In genomic region chr11:2383823-2384722, GRCh38 we compare ENCODE assay signal across 8 cellular contexts. TPM values are rescaled to one million over a fixed set of nuclear protein-coding genes. Genes with fewer than 3 reads are reported as not detected.
A peak's percentile ranks its signal among the peaks of the same experiment; 100 is the strongest.
DNase-seq lines count a peak whose midpoint lies in the region; ATAC-seq, FAIRE-seq and TF ChIP-seq lines count a peak whose summit lies in the region.
"Had no signal": no experiment of that assay in that cellular context is flagged by ENCODE, and none has a peak within 500 bp of the region (broad histone marks: within the 10 kb centered on the region; RNA-seq: fewer than 3 reads in every experiment).

No MANE protein-coding gene starts in this region.

- no peaks in the 10 kb centered on the region for H3K9me3 ChIP-seq in kidney (ENCODE audit: control insufficient read depth in 1 of 2, low read length in 2 of 2)
- no peaks in the 10 kb centered on the region for H3K9me3 ChIP-seq in thoracic aorta

- no peaks in the 10 kb centered on the region for H3K9me3 Mint-ChIP-seq in activated CD8-positive, alpha-beta T cell treated with anti-CD3 and anti-CD28 coated beads for 36 hours

- intact Hi-C loops in activated CD8-positive, alpha-beta T cell treated with anti-CD3 and anti-CD28 coated beads for 36 hours (cut with micrococcal nuclease), result no loop called here
- intact Hi-C loops in kidney (cut with DNase I), result no loop called here

- H3K27me3 Mint-ChIP-seq in activated CD8-positive, alpha-beta T cell treated with anti-CD3 and anti-CD28 coated beads for 36 hours, result no peaks in the 10 kb centered on the region

- no peak for TF ChIP-seq CTCF in activated CD8-positive, alpha-beta T cell treated with anti-CD3 and anti-CD28 coated beads for 36 hours (IDR thresholded peaks at IDR 0.05)
- TF ChIP-seq CTCF in kidney (IDR thresholded peaks at IDR 0.05; ENCODE audit: borderline replicate concordance, extremely low read depth, insufficient read depth) (no peak), thoracic aorta (IDR thresholded peaks at IDR 0.05) (no peak)

- H3K4me1 Mint-ChIP-seq in activated CD8-positive, alpha-beta T cell treated with anti-CD3 and anti-CD28 coated beads for 36 hours (ENCODE audit: low read depth), result peaks cover 59% of the 10 kb centered on the region

- H3K27ac Mint-ChIP-seq in activated CD8-positive, alpha-beta T cell treated with anti-CD3 and anti-CD28 coated beads for 36 hours, result no peak overlapping the region

- H3K36me3 ChIP-seq in kidney (ENCODE audit: control insufficient read depth in 1 of 2, insufficient read depth in 2 of 2, low read length in 2 of 2), result no peaks in the 10 kb centered on the region
- no peaks in the 10 kb centered on the region for H3K36me3 ChIP-seq in thoracic aorta

- no peak overlapping the region for H3K4me3 Mint-ChIP-seq in activated CD8-positive, alpha-beta T cell treated with anti-CD3 and anti-CD28 coated beads for 36 hours

- H3K9ac ChIP-seq in kidney (ENCODE audit: low read length in 2 of 2), result peak overlapping the region in 1 of 2 donors; percentile 65

- no peak for DNase-seq in activated CD8-positive, alpha-beta T cell treated with anti-CD3 and anti-CD28 coated beads for 36 hours
- DNase-seq in kidney (peak; percentile 88), thoracic aorta (ENCODE audit: low spot score) (no peak), GM19240 (ENCODE audit: insufficient read length, low spot score) (no peak), 8988T (no peak), A172 (ENCODE audit: low spot score) (no peak)
- DNase-seq: WERI-Rb-1 had no signal

- POLR2A ChIA-PET in activated CD8-positive, alpha-beta T cell treated with anti-CD3 and anti-CD28 coated beads for 36 hours (lab: Charles Lee), result interaction anchor here (1.6 kb wide), 1 partner anchor 17 kb away, joined by 3 read pairs; no protein-coding TSS in a partner anchor

- FAIRE-seq in kidney (lab: Jason Lieb, UNC), result no peak

- ATAC-seq in HG02678 (IDR thresholded peaks at IDR 0.05; ENCODE audit: unreplicated experiment) (peak; percentile 26), thoracic aorta (ENCODE audit: insufficient number of reproducible peaks, low FRiP score, low read depth) (no peak)
- ATAC-seq in activated CD8-positive, alpha-beta T cell treated with anti-CD3 and anti-CD28 coated beads for 36 hours, result peak; percentile 25

- H3K4me3 ChIP-seq in kidney (ENCODE audit: low read length in 2 of 2) (peak overlapping the region in 1 of 2 donors; percentile 29), thoracic aorta (peak overlapping the region; percentile 51)

- H3K27me3 ChIP-seq in thoracic aorta (replicated peaks; ENCODE audit: insufficient read depth), result no peaks in the 10 kb centered on the region

- H3K4me1 ChIP-seq in kidney (ENCODE audit: control insufficient read depth in 1 of 2, insufficient read depth in 1 of 2, low read depth in 1 of 2, low read length in 2 of 2) (peaks cover 81 to 87% of the 10 kb centered on the region in 2 donors), thoracic aorta (ENCODE audit: control insufficient read depth in 1 of 2, low read depth in 2 of 2) (peaks cover 71 to 94% of the 10 kb centered on the region in 2 donors)

- H3K36me3 Mint-ChIP-seq in activated CD8-positive, alpha-beta T cell treated with anti-CD3 and anti-CD28 coated beads for 36 hours (ENCODE audit: low read depth), result peaks cover 1% of the 10 kb centered on the region

- CTCF ChIA-PET in activated CD8-positive, alpha-beta T cell treated with anti-CD3 and anti-CD28 coated beads for 36 hours (lab: Charles Lee), result interaction anchor here (2.2 to 3.9 kb wide), 2 partner anchors 36 to 79 kb away, joined by 7 to 17 read pairs; no protein-coding TSS in a partner anchor

- H3K27ac ChIP-seq in kidney (ENCODE audit: low read depth in 2 of 2, low read length in 2 of 2) (peak overlapping the region; percentile 85 to 89), thoracic aorta (peak overlapping the region; percentile 87 to 88)
- H3K27ac ChIP-seq: WERI-Rb-1 had no signal

RNA-seq across cellular contexts. Expression of gene CD81, which starts 7.0 kb away (rescaled TPM):
- 100 to 1,000 TPM; 133 to 138 TPM for total RNA-seq in activated CD8-positive, alpha-beta T cell treated with anti-CD3 and anti-CD28 coated beads for 36 hours
- total RNA-seq in kidney, result 950 TPM
- 827 TPM for polyA plus RNA-seq in kidney (ENCODE audit: insufficient read depth, low read depth, low replicate concordance)
- 100 to 1,000 TPM; 498 to 842 TPM for total RNA-seq in thoracic aorta
- total RNA-seq in A172 (2014; rRNA removed; shearing (Covaris generic)), result 288 and 342 TPM in 2 replicates

RNA-seq across cellular contexts. Expression of gene TSSC4, which starts 16.5 kb away (rescaled TPM):
- total RNA-seq in activated CD8-positive, alpha-beta T cell treated with anti-CD3 and anti-CD28 coated beads for 36 hours, result 10 to 100 TPM; 36.2 to 38.9 TPM
- total RNA-seq in kidney, result 42.3 TPM
- polyA plus RNA-seq in kidney (ENCODE audit: insufficient read depth, low read depth, low replicate concordance), result 51.4 TPM
- 10 to 100 TPM; 31.6 to 57.9 TPM for total RNA-seq in thoracic aorta
- total RNA-seq in A172 (2014; rRNA removed; shearing (Covaris generic)), result 69.7 and 99.8 TPM in 2 replicates
